Comparison of ENCODE assay signal across 18 cellular contexts in the genomic region with DNA sequence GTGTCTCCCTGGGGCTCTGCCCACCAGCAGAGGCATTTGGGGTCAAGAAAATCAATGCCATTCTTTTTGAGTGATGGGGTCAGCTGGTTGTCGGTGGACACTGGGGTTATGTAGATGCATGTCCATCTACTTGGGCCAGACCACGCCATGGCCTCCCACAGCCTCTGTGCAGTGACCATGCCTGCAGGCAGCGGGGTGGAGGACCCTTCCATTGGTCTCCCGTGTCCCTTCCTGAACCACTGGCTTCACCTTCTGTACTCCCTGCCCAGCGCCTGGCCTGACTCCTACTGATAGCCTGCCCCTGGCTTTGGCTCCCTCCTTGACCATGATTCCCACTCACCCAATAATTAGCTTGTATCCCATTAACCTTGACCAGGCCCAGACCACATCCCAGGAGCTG. TPM values are rescaled to one million over a fixed set of nuclear protein-coding genes. Genes with fewer than 3 reads are reported as not detected.
DNase-seq lines count a peak whose midpoint lies in the region; ATAC-seq, FAIRE-seq and TF ChIP-seq lines count a peak whose summit lies in the region.
"Had no signal": no experiment of that assay in that cellular context is flagged by ENCODE, and none has a peak within 500 bp of the region (broad histone marks: within the 10 kb centered on the region; RNA-seq: fewer than 3 reads in every experiment).

No MANE protein-coding gene starts in this region.

- no peak overlapping the region for H2BK20ac ChIP-seq in H9 (ENCODE audit: low read depth, low read length, poor library complexity, severe bottlenecking)

- H3K18ac ChIP-seq in H9 (ENCODE audit: insufficient read length, low read depth, low read length): no peak overlapping the region

- H3K79me2 ChIP-seq in H9 (ENCODE audit: insufficient read depth, low read length): no peaks in the 10 kb centered on the region
- no peaks in the 10 kb centered on the region for H3K79me2 ChIP-seq in GM12878 (ENCODE audit: control insufficient read depth, insufficient read depth, low read length)

- no peak overlapping the region for H4K8ac ChIP-seq in H9 (replicated peaks; ENCODE audit: insufficient read length, low read depth, low read length)

- no peak overlapping the region for H3K14ac ChIP-seq in H9 (ENCODE audit: insufficient read depth, low read length)

- intact Hi-C loops in GM12878 (cut with micrococcal nuclease; ENCODE audit: unreplicated experiment) (no loop called here), upper lobe of right lung (cut with DNase I) (no loop called here), heart left ventricle (cut with DNase I) (no loop called here), posterior vena cava (cut with DNase I) (no loop called here)

- H4K5ac ChIP-seq in H9 (ENCODE audit: insufficient read length, low read depth, low read length): no peak overlapping the region

- no peak overlapping the region for H2BK5ac ChIP-seq in H9 (ENCODE audit: insufficient read length, low read length)

- H3K27me3 Mint-ChIP-seq in H9 (ENCODE audit: low read depth) (no peaks in the 10 kb centered on the region), memory B cell (no peaks in the 10 kb centered on the region)
- H3K27me3 Mint-ChIP-seq: CD4-positive, alpha-beta memory T cell had no signal

- H3K9me3 ChIP-seq in H9 (ENCODE audit: control insufficient read depth, low read depth, low read length) (no peaks in the 10 kb centered on the region), GM12878 (replicated peaks; ENCODE audit: control insufficient read depth, insufficient read depth, low read length) (no peaks in the 10 kb centered on the region), upper lobe of right lung (no peaks in the 10 kb centered on the region), heart left ventricle (no peaks in the 10 kb centered on the region)
- H3K9me3 ChIP-seq: BE2C had no signal

- H3K56ac ChIP-seq in H9 (ENCODE audit: insufficient read length, low read depth, low read length): no peak overlapping the region

- no peak overlapping the region for H3K4me2 ChIP-seq in H9 (ENCODE audit: insufficient read depth, insufficient read length, low read length)
- no peak overlapping the region for H3K4me2 ChIP-seq in GM12878 (ENCODE audit: control insufficient read depth, insufficient read depth)

- in situ Hi-C loops in GM12878 (cut with MboI): no loop called here

- H3K27ac ChIP-seq in H9 (ENCODE audit: insufficient read length, low read depth, low read length) (no peak overlapping the region), GM12878 (ENCODE audit: control insufficient read depth, insufficient read depth) (no peak overlapping the region), upper lobe of right lung (no peak overlapping the region), heart left ventricle (no peak overlapping the region)
- H3K27ac ChIP-seq: C4-2B, GM23248, HL-60 had no signal

- H3K9ac ChIP-seq in H9 (ENCODE audit: extremely low read depth, insufficient read length, low read length) (no peak overlapping the region), GM12878 (ENCODE audit: control insufficient read depth, insufficient read depth, low read length) (no peak overlapping the region)
- H3K9ac ChIP-seq: GM23248 had no signal

- H2AFZ ChIP-seq in H9 (ENCODE audit: low read length) (no peak overlapping the region), GM12878 (ENCODE audit: control insufficient read depth, low read depth, low read length) (no peak overlapping the region)
- H2AFZ ChIP-seq: GM23248 had no signal

- SMC1A ChIA-PET in GM12878 (lab: Charles Lee; ENCODE audit: uncharacterized antibody, unreplicated experiment): interaction anchor here (0.6 to 5.0 kb wide), 9 partner anchors 10 to 204 kb away, joined by 3 to 32 read pairs (median 4); no protein-coding TSS in a partner anchor

- POLR2A ChIA-PET in GM12878 (lab: Charles Lee): interaction anchor here (0.9 to 1.3 kb wide), 3 partner anchors 32 to 64 kb away, joined by 4 read pairs; no protein-coding TSS in a partner anchor

- H3K27me3 ChIP-seq in H9 (ENCODE audit: insufficient read depth, low read length): no peaks in the 10 kb centered on the region
- no peaks in the 10 kb centered on the region for H3K27me3 ChIP-seq in GM12878 (replicated peaks in 1 of 2; ENCODE audit: control insufficient read depth in 2 of 2, insufficient read depth in 2 of 2, low read length in 1 of 2)
- H3K27me3 ChIP-seq in upper lobe of right lung: no peaks in the 10 kb centered on the region
- H3K27me3 ChIP-seq in heart left ventricle: no peaks in the 10 kb centered on the region
- H3K27me3 ChIP-seq: BE2C had no signal

- H3K23ac ChIP-seq in H9 (ENCODE audit: insufficient read length, low read depth, low read length): no peak overlapping the region

- H3K9me3 Mint-ChIP-seq in H9: no peaks in the 10 kb centered on the region
- H3K9me3 Mint-ChIP-seq in memory B cell: peaks cover 2% of the 10 kb centered on the region
- H3K9me3 Mint-ChIP-seq: CD4-positive, alpha-beta memory T cell; HFFc6 had no signal

- no peak overlapping the region for H2BK12ac ChIP-seq in H9 (ENCODE audit: insufficient read length, low read depth, low read length)

- H3T11ph ChIP-seq in H9 (ENCODE audit: low read length): no peak overlapping the region

- no peak overlapping the region for H4K91ac ChIP-seq in H9 (ENCODE audit: insufficient read length, low read depth, low read length)

- H3K4me3 Mint-ChIP-seq in H9 (no peak overlapping the region), memory B cell (no peak overlapping the region)
- H3K4me3 Mint-ChIP-seq: CD4-positive, alpha-beta memory T cell; HFFc6 had no signal

- no peak overlapping the region for H3K4ac ChIP-seq in H9 (ENCODE audit: low read depth, low read length)

- no peaks in the 10 kb centered on the region; the same call in 1 of the 2 replicates for H3K4me1 ChIP-seq in H9 (ENCODE audit: insufficient read depth, low read length)
- H3K4me1 ChIP-seq in GM12878 (ENCODE audit: control insufficient read depth, insufficient read depth, low read length): peaks cover 5% of the 10 kb centered on the region
- no peaks in the 10 kb centered on the region for H3K4me1 ChIP-seq in upper lobe of right lung
- no peaks in the 10 kb centered on the region for H3K4me1 ChIP-seq in heart left ventricle
- H3K4me1 ChIP-seq: BE2C had no signal

- H3K4me3 ChIP-seq in GM12878: no peak overlapping the region
- no peak overlapping the region for H3K4me3 ChIP-seq in upper lobe of right lung
- H3K4me3 ChIP-seq in heart left ventricle: no peak overlapping the region
- H3K4me3 ChIP-seq: GM23248 had no signal

- H3K4me1 Mint-ChIP-seq in H9 (peaks cover 10 to 13% of the 10 kb centered on the region in 2 experiments), memory B cell (peaks cover 11% of the 10 kb centered on the region)
- H3K4me1 Mint-ChIP-seq: CD4-positive, alpha-beta memory T cell had no signal

- H4K20me1 ChIP-seq in H9 (ENCODE audit: control insufficient read depth, insufficient read depth, insufficient read length) (no peaks in the 10 kb centered on the region), GM12878 (ENCODE audit: control insufficient read depth, insufficient read depth) (no peaks in the 10 kb centered on the region)

- FAIRE-seq in GM12878 (lab: Jason Lieb, UNC): no peak
- FAIRE-seq: A204.1 had no signal

- no peaks in the 10 kb centered on the region for H3K79me1 ChIP-seq in H9 (ENCODE audit: insufficient read depth, low read depth, low read length, poor library complexity, severe bottlenecking)

- CTCF ChIA-PET in GM12878 (lab: Yijun Ruan, JAX): interaction anchor here (0.7 to 5.1 kb wide), 11 partner anchors 10 to 493 kb away, joined by 3 to 44 read pairs (median 4); no protein-coding TSS in a partner anchor

- TF ChIP-seq POLR2A in GM12878 (IDR thresholded peaks at IDR 0.05; ENCODE audit: low read depth, low read length) (no peak), heart left ventricle (IDR thresholded peaks at IDR 0.05) (no peak)

- no peak for DNase-seq in H9
- DNase-seq in GM12878 (ENCODE audit: low read depth, low spot score): no peak
- DNase-seq in memory B cell (ENCODE audit: low spot score in 2 of 2): no peak
- DNase-seq in upper lobe of right lung: no peak
- no peak for DNase-seq in heart left ventricle
- DNase-seq in posterior vena cava (ENCODE audit: low spot score): no peak
- no peak for DNase-seq in nucleus accumbens (lab: John Stamatoyannopoulos, UW)
- DNase-seq: BE2C; CD4-positive, alpha-beta memory T cell; DMS79; GDM1; GM23248; HCEC 1CT; HFFc6; KBM-7 had no signal

- TF ChIP-seq RAD21 in GM12878 (IDR thresholded peaks at IDR 0.05; ENCODE audit: insufficient read depth, low read depth, low read length): no peak

- no peaks in the 10 kb centered on the region for H3K36me3 Mint-ChIP-seq in H9 (ENCODE audit: insufficient read depth in 1 of 3, low read depth in 3 of 3)
- H3K36me3 Mint-ChIP-seq in memory B cell: no peaks in the 10 kb centered on the region
- H3K36me3 Mint-ChIP-seq: CD4-positive, alpha-beta memory T cell had no signal

- H3K27ac Mint-ChIP-seq in H9: peak overlapping the region in 2 of 3 experiments; percentile 39 to 43; a peak in 3 of 7 replicates
- H3K27ac Mint-ChIP-seq in memory B cell: peak overlapping the region; percentile 9
- H3K27ac Mint-ChIP-seq: HFFc6 had no signal

- no CpG with 5 or more reads among the region's 5 CpGs for WGBS in H9 (ENCODE audit: extremely low coverage, insufficient read length, low lambda C conversion rate)
- 91% methylated on average over 4 of the region's 5 CpGs for WGBS in GM12878 (ENCODE audit: insufficient coverage, insufficient replicate concordance, low lambda C conversion rate, missing lambda C conversion rate)
- WGBS in heart left ventricle, 4 donors: 91 to 93% (median 92%) methylated on average over 5 of the region's 5 CpGs

- TF ChIP-seq CTCF in H9 (conservative IDR thresholded peaks at IDR 0.05) (no peak), GM12878 (IDR thresholded peaks at IDR 0.05 in 2 of 3, conservative IDR thresholded peaks at IDR 0.05 in 1 of 3; ENCODE audit: control insufficient read depth in 2 of 3, extremely low read depth in 1 of 3, insufficient read depth in 1 of 3, low read depth in 3 of 3, low read length in 3 of 3) (no peak), upper lobe of right lung (IDR thresholded peaks at IDR 0.05) (no peak), heart left ventricle (IDR thresholded peaks at IDR 0.05) (no peak)

- ATAC-seq in GM12878 (peak; percentile 23; the same call in 2 of the 3 replicates), memory B cell (ENCODE audit: low read depth) (no peak), upper lobe of right lung (peak; percentile 13), heart left ventricle (no peak)

- BruUV-seq in GM12878 (replicated peaks; lab: Mats Ljungman, UMichigan): no TSS peak

- no peak overlapping the region for H2BK15ac ChIP-seq in H9 (ENCODE audit: low read depth, low read length)

- TF ChIP-seq EP300 in GM12878 (IDR thresholded peaks at IDR 0.05; ENCODE audit: borderline replicate concordance in 1 of 2, control insufficient read depth in 1 of 2, low read depth in 2 of 2, low read length in 2 of 2): no peak

- no peak overlapping the region for H2AK5ac ChIP-seq in H9 (ENCODE audit: insufficient read length, low read length)

- no peak overlapping the region for H2BK120ac ChIP-seq in H9 (ENCODE audit: low read depth, low read length, poor library complexity, severe bottlenecking)

- H3K23me2 ChIP-seq in H9 (ENCODE audit: insufficient read length, low read depth, low read length, poor library complexity, severe bottlenecking): no peaks in the 10 kb centered on the region

- no peaks in the 10 kb centered on the region for H3K36me3 ChIP-seq in GM12878 (ENCODE audit: control insufficient read depth in 2 of 2, insufficient read depth in 2 of 2, low read length in 1 of 2)
- H3K36me3 ChIP-seq in upper lobe of right lung: no peaks in the 10 kb centered on the region
- H3K36me3 ChIP-seq in heart left ventricle: no peaks in the 10 kb centered on the region
- H3K36me3 ChIP-seq: BE2C had no signal

- RAD21 ChIA-PET in GM12878 (lab: Charles Lee; ENCODE audit: unreplicated experiment): interaction anchor here (0.8 to 2.9 kb wide), 7 partner anchors 12 to 493 kb away, joined by 3 to 21 read pairs (median 5); no protein-coding TSS in a partner anchor

RNA-seq across cellular contexts. Expression of a gene that starts 28.0 kb away (rescaled TPM):
- not detected in 2 replicates for total RNA-seq in H9 (2021)
- 0.23 and 0.29 TPM in 2 replicates for total RNA-seq in GM12878 (2013; cell fraction: nucleolus; rRNA removed)
- total RNA-seq in GM12878 (2014; rRNA removed): 2.6 and 3.3 TPM in 2 replicates
- total RNA-seq in GM12878 (2014; rRNA removed; fragmentation: Illumina TruSeq; extraction: Trizol): 0.51 and 0.89 TPM in 2 replicates
- 2.0 and 2.3 TPM in 2 replicates for total RNA-seq in GM12878 (2021)
- not detected for polyA plus RNA-seq in GM12878 (2011; ENCODE audit: low read depth)
- polyA plus RNA-seq in GM12878 (2011; rRNA removed): 0.16 and 0.35 TPM in 2 replicates
- 0.49 and 0.57 TPM in 2 replicates for polyA plus RNA-seq in GM12878 (2011; cell fraction: cytosol; rRNA removed)
- polyA plus RNA-seq in GM12878 (2011; cell fraction: nucleus; rRNA removed): 1.0 and 1.2 TPM in 2 replicates
- 0.51 and 0.80 TPM in 2 replicates for polyA plus RNA-seq in GM12878 (2012)
- 0.29 and 0.50 TPM in 2 replicates for polyA plus RNA-seq in GM12878 (2014; fragmentation: Illumina TruSeq; extraction: Trizol)
- under 1 TPM; 0.24 TPM for polyA plus RNA-seq in GM12878 (2014; fragmentation: Nextera tagmentation; extraction: Ambion mirVana)
- 2.2 and 2.3 TPM in 2 replicates for polyA plus RNA-seq in GM12878 (2014; rRNA removed)
- 1 to 10 TPM; 1.0 to 2.3 TPM for polyA plus RNA-seq in GM12878 (2016; fragmentation: Nextera tagmentation; extraction: Ambion mirVana)
- 0.29 and 0.31 TPM in 2 replicates for polyA minus RNA-seq in GM12878 (2011; rRNA and poly(A)+ RNA removed)
- not detected in 2 replicates for polyA minus RNA-seq in GM12878 (2011; cell fraction: cytosol; rRNA and poly(A)+ RNA removed)
- polyA minus RNA-seq in GM12878 (2011; cell fraction: nucleus; rRNA and poly(A)+ RNA removed): 0.24 and 0.86 TPM in 2 replicates
- total RNA-seq in upper lobe of right lung: 0.87 TPM
- total RNA-seq in heart left ventricle: 1 to 10 TPM in 5 of 9 donors, under 1 TPM in 1, not detected in 3; 0.23 to 1.9 (median 1.1) TPM
- under 1 TPM; 0.36 to 0.50 TPM for polyA plus RNA-seq in heart left ventricle
- total RNA-seq in posterior vena cava: under 1 TPM; 0.24 to 0.32 TPM
- total RNA-seq: GM23248, HFFc6 had no signal
- polyA plus RNA-seq: GM23248 had no signal

RNA-seq across cellular contexts. Expression of a gene that starts 39.2 kb away (rescaled TPM):
- total RNA-seq in H9 (2021): 185 and 188 TPM in 2 replicates
- total RNA-seq in GM12878 (2013; cell fraction: nucleolus; rRNA removed): 55.1 and 58.6 TPM in 2 replicates
- total RNA-seq in GM12878 (2014; rRNA removed): 83.7 and 84.4 TPM in 2 replicates
- total RNA-seq in GM12878 (2014; rRNA removed; fragmentation: Illumina TruSeq; extraction: Trizol): 48.0 and 51.9 TPM in 2 replicates
- total RNA-seq in GM12878 (2021): 123 and 131 TPM in 2 replicates
- polyA plus RNA-seq in GM12878 (2011; ENCODE audit: low read depth): 43.3 TPM
- polyA plus RNA-seq in GM12878 (2011; rRNA removed): 95.7 and 128 TPM in 2 replicates
- 50.6 and 51.7 TPM in 2 replicates for polyA plus RNA-seq in GM12878 (2011; cell fraction: cytosol; rRNA removed)
- 30.8 and 36.2 TPM in 2 replicates for polyA plus RNA-seq in GM12878 (2011; cell fraction: nucleus; rRNA removed)
- 63.2 and 89.0 TPM in 2 replicates for polyA plus RNA-seq in GM12878 (2012)
- 69.3 and 85.9 TPM in 2 replicates for polyA plus RNA-seq in GM12878 (2014; fragmentation: Illumina TruSeq; extraction: Trizol)
- 10 to 100 TPM; 24.4 to 35.2 TPM for polyA plus RNA-seq in GM12878 (2014; fragmentation: Nextera tagmentation; extraction: Ambion mirVana)
- 70.3 and 74.0 TPM in 2 replicates for polyA plus RNA-seq in GM12878 (2014; rRNA removed)
- 100 to 1,000 TPM; 119 to 139 TPM for polyA plus RNA-seq in GM12878 (2016; fragmentation: Nextera tagmentation; extraction: Ambion mirVana)
- polyA minus RNA-seq in GM12878 (2011; rRNA and poly(A)+ RNA removed): 43.7 and 60.8 TPM in 2 replicates
- polyA minus RNA-seq in GM12878 (2011; cell fraction: cytosol; rRNA and poly(A)+ RNA removed): 33.3 and 55.7 TPM in 2 replicates
- 19.8 and 42.3 TPM in 2 replicates for polyA minus RNA-seq in GM12878 (2011; cell fraction: nucleus; rRNA and poly(A)+ RNA removed)
- total RNA-seq in upper lobe of right lung: 38.4 TPM
- total RNA-seq in heart left ventricle: 100 to 1,000 TPM in 3 of 9 donors, 10 to 100 TPM in 6; 79.4 to 125 (median 96.2) TPM
- 10 to 100 TPM; 19.4 to 55.2 TPM for polyA plus RNA-seq in heart left ventricle
- total RNA-seq in posterior vena cava: 10 to 100 TPM; 53.4 to 57.0 TPM

Comparison
In these comparisons a context has a peak if more than half of its experiments do, and no peak if none do; other contexts are left out.
1. ATAC-seq: peak in GM12878 (single experiment) and upper lobe of right lung (single experiment); none in memory B cell (single experiment) and heart left ventricle (0 of 4).